30 cellular contexts compared by ENCODE assay signal in the genomic region with DNA sequence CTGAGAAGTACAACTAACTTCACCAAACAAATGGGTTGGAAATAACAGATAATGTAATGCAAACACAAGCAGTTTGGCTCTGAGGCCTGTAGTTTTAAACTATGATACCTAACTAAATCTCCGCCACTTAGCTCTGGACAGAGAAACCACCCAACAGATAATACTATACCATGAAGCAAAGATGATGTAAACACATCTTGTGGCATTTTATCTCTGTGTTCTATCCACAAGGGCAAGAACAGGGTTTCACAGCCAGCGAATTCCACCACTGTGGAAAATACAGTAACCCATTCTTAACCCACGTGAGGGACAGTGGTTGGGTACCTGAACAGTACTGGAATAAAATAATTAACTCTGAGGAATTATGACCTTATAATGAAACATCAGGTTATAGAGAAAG.
"Had no signal": no experiment of that assay in that cellular context is flagged by ENCODE, and none has a peak within 500 bp of the region (broad histone marks: within the 10 kb centered on the region; RNA-seq: fewer than 3 reads in every experiment).

No MANE protein-coding gene starts in this region.

- H3K27me3 Mint-ChIP-seq: activated naive CD4-positive, alpha-beta T cell treated with anti-CD3 and anti-CD28 coated beads, Interleukin-2, amount 10 ng/mL, durations not matched to agents 7 days and 5 days had no signal

- H3K9me3 ChIP-seq: Peyer's patch, SJCRH30, SK-N-SH had no signal

- H3K9me3 Mint-ChIP-seq: activated CD8-positive, alpha-beta T cell treated with anti-CD3 and anti-CD28 coated beads for 36 hours; activated naive CD4-positive, alpha-beta T cell treated with anti-CD3 and anti-CD28 coated beads, Interleukin-2, amount 10 ng/mL, durations not matched to agents 7 days and 5 days; activated naive CD8-positive, alpha-beta T cell treated with anti-CD3 and anti-CD28 coated beads for 36 hours; activated T-cell treated with anti-CD3 and anti-CD28 coated beads, Interleukin-2, amount 50 U/mL, for 72 hours; activated T-helper 2 cell treated with anti-CD3 and anti-CD28 coated beads, Interferon-gamma antibody, Interleukin-2, Interleukin-4, amounts not matched to agents 10 μg/mL and 5 μg/mL and 100 μg/mL, durations not matched to agents 14 hours and 24 hours and 36 hours had no signal

- H3K4me1 Mint-ChIP-seq: activated naive CD4-positive, alpha-beta T cell treated with anti-CD3 and anti-CD28 coated beads, Interleukin-2, amount 10 ng/mL, durations not matched to agents 7 days and 5 days had no signal

- H3K4me3 Mint-ChIP-seq: activated CD8-positive, alpha-beta T cell treated with anti-CD3 and anti-CD28 coated beads for 36 hours; activated naive CD4-positive, alpha-beta T cell treated with anti-CD3 and anti-CD28 coated beads, Interleukin-2, amount 10 ng/mL, durations not matched to agents 7 days and 5 days; activated naive CD8-positive, alpha-beta T cell treated with anti-CD3 and anti-CD28 coated beads for 36 hours; activated T-cell treated with anti-CD3 and anti-CD28 coated beads, Interleukin-2, amount 50 U/mL, for 72 hours had no signal

- ATAC-seq: activated CD4-positive, CD25-positive, alpha-beta regulatory T cell treated with anti-CD3 and anti-CD28 coated beads, Interleukin-2, amount 50 U/mL, for 24 hours; activated CD8-positive, alpha-beta T cell treated with anti-CD3 and anti-CD28 coated beads for 36 hours; activated T-cell treated with anti-CD3 and anti-CD28 coated beads, Interleukin-2, amount 50 U/mL, for 72 hours; K562 had no signal

- DNase-seq: activated CD4-positive, alpha-beta T cell treated with anti-CD3 and anti-CD28 coated beads for 4 hours; activated CD8-positive, alpha-beta memory T cell treated with anti-CD3 and anti-CD28 coated beads, Interleukin-2, amount 50 U/mL, for 4 hours; activated CD8-positive, alpha-beta T cell treated with anti-CD3 and anti-CD28 coated beads for 36 hours; activated gamma-delta T cell treated with Interleukin-2 at 50 U/mL for 16 hours; activated naive CD4-positive, alpha-beta T cell treated with anti-CD3 and anti-CD28 coated beads, Interleukin-2, amount 10 ng/mL, durations not matched to agents 7 days and 5 days; activated naive CD8-positive, alpha-beta T cell treated with anti-CD3 and anti-CD28 coated beads for 36 hours; activated T-cell treated with anti-CD3 and anti-CD28 coated beads, Interleukin-2, amount 50 U/mL, for 72 hours; anterior cingulate cortex; central memory CD4-positive, alpha-beta T cell; Karpas-422; MM.1S; NCI-H1105 treated with DMSO at 0.1 percent for 48 hours; NCI-H1436 treated with DMSO at 0.1 percent for 48 hours; NCI-H187 treated with DMSO at 0.1 percent for 48 hours; NCI-H2171; NCI-H2227 treated with DMSO at 0.1 percent for 48 hours; NCI-H526 treated with DMSO at 0.1 percent for 48 hours; NCI-H82; NK-92 treated with Interleukin-12 subunit alpha and Interleukin-12 subunit beta, amount 100 ng/mL, for 24 hours; OCI-M1; Peyer's patch; Right ventricle myocardium superior; SJCRH30; SK-N-SH; T-helper 1 cell; WERI-Rb-1 had no signal

- H3K9ac ChIP-seq: SK-N-SH had no signal

- H3K36me3 Mint-ChIP-seq: activated naive CD4-positive, alpha-beta T cell treated with anti-CD3 and anti-CD28 coated beads, Interleukin-2, amount 10 ng/mL, durations not matched to agents 7 days and 5 days; activated naive CD8-positive, alpha-beta T cell treated with anti-CD3 and anti-CD28 coated beads for 36 hours had no signal

- H3K27me3 ChIP-seq: Peyer's patch, SJCRH30 had no signal

- H3K27ac ChIP-seq: RWPE1, SJCRH30, WERI-Rb-1 had no signal

- H3K36me3 ChIP-seq: Peyer's patch, SJCRH30, WERI-Rb-1 had no signal

- H3K4me3 ChIP-seq: K562, Peyer's patch, SJCRH30 had no signal

- H3K4me2 ChIP-seq: SK-N-SH had no signal

- H3K27ac Mint-ChIP-seq: activated CD8-positive, alpha-beta T cell treated with anti-CD3 and anti-CD28 coated beads for 36 hours; activated naive CD4-positive, alpha-beta T cell treated with anti-CD3 and anti-CD28 coated beads, Interleukin-2, amount 10 ng/mL, durations not matched to agents 7 days and 5 days; activated naive CD8-positive, alpha-beta T cell treated with anti-CD3 and anti-CD28 coated beads for 36 hours; activated T-cell treated with anti-CD3 and anti-CD28 coated beads, Interleukin-2, amount 50 U/mL, for 72 hours; activated T-helper 2 cell treated with anti-CD3 and anti-CD28 coated beads, Interferon-gamma antibody, Interleukin-2, Interleukin-4, amounts not matched to agents 10 μg/mL and 5 μg/mL and 100 μg/mL, durations not matched to agents 14 hours and 24 hours and 36 hours had no signal

- H3K4me1 ChIP-seq: Peyer's patch had no signal
